In the genomic region with DNA sequence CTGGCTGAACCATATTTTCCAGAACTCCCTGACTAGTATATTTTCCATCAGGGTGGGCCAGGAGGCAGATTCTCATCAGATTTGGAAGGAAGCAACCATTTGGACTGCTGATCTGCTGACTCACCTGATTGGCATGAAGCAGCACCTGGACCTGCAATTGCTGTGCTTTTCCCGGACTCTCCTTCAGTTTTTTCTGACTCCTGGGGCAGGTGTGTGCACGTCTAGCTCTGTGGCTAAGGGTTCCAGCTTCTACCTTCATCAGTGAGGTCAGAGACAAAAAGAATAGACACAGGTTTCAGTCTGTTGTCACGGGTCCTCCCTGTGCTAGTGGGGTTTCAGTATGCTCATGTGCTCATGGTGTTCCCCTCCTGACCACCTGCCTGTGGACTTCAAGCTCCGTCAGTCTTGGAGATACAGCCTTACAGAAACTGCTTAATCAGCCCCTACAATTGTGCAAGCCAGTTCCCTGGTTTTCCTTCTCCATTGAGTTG, we compare ENCODE assay signal across 11 cellular contexts. TPM values are rescaled to one million over a fixed set of nuclear protein-coding genes. Genes with fewer than 3 reads are reported as not detected.
A peak's percentile ranks its signal among the peaks of the same experiment; 100 is the strongest.
DNase-seq lines count a peak whose midpoint lies in the region; ATAC-seq and TF ChIP-seq lines count a peak whose summit lies in the region.
"Had no signal": no experiment of that assay in that cellular context is flagged by ENCODE, and none has a peak within 500 bp of the region (broad histone marks: within the 10 kb centered on the region; RNA-seq: fewer than 3 reads in every experiment).

No MANE protein-coding gene starts in this region.

- ATAC-seq in GM19351 (IDR thresholded peaks at IDR 0.05; ENCODE audit: unreplicated experiment) (peak; percentile 53), HG03280 (IDR thresholded peaks at IDR 0.05; ENCODE audit: unreplicated experiment) (peak; percentile 36), left ventricle myocardium superior (no peak), GM21576 (IDR thresholded peaks at IDR 0.05; ENCODE audit: unreplicated experiment) (no peak)
- ATAC-seq: psoas muscle had no signal

- BruUV-seq in MCF 10A (replicated peaks; lab: Mats Ljungman, UMichigan): no TSS peak

- peak overlapping the region in 13 of 21 experiments; percentile 4 to 81 (median 49) for H3K27ac ChIP-seq in skin epidermis
- H3K27ac ChIP-seq: psoas muscle had no signal

- peaks cover 16% of the 10 kb centered on the region for H3K4me1 Mint-ChIP-seq in MCF 10A (ENCODE audit: insufficient read depth, unreplicated experiment)
- peaks cover 41% of the 10 kb centered on the region for H3K4me1 Mint-ChIP-seq in HFFc6 (ENCODE audit: low read depth)

- H3K27ac Mint-ChIP-seq in MCF 10A (ENCODE audit: low read depth, unreplicated experiment) (peak overlapping the region; percentile 4), HFFc6 (no peak overlapping the region)
- H3K27ac Mint-ChIP-seq: activated CD4-positive, alpha-beta memory T cell treated with anti-CD3 and anti-CD28 coated beads for 36 hours had no signal

- intact Hi-C loops in MCF 10A (cut with micrococcal nuclease) (no loop called here), left ventricle myocardium superior (cut with micrococcal nuclease) (no loop called here)

- H3K4me3 Mint-ChIP-seq in MCF 10A (ENCODE audit: unreplicated experiment) (no peak overlapping the region), HFFc6 (no peak overlapping the region)
- H3K4me3 Mint-ChIP-seq: activated CD4-positive, alpha-beta memory T cell treated with anti-CD3 and anti-CD28 coated beads for 36 hours had no signal

- no peaks in the 10 kb centered on the region for H3K9me3 Mint-ChIP-seq in MCF 10A (ENCODE audit: unreplicated experiment)
- no peaks in the 10 kb centered on the region for H3K9me3 Mint-ChIP-seq in HFFc6
- H3K9me3 Mint-ChIP-seq: activated CD4-positive, alpha-beta memory T cell treated with anti-CD3 and anti-CD28 coated beads for 36 hours had no signal

- peak; percentile 90 for DNase-seq in MCF 10A (ENCODE audit: unreplicated experiment)
- no peak for DNase-seq in left ventricle myocardium superior
- no peak for DNase-seq in HFFc6
- DNase-seq: activated CD4-positive, alpha-beta memory T cell treated with anti-CD3 and anti-CD28 coated beads for 36 hours; NCI-H1417 treated with DMSO at 0.1 percent for 48 hours; psoas muscle; Right ventricle myocardium superior had no signal

- TF ChIP-seq CTCF in MCF 10A (IDR thresholded peaks at IDR 0.05; ENCODE audit: unreplicated experiment): no peak
- no peak for TF ChIP-seq CTCF in HFFc6 (IDR thresholded peaks at IDR 0.05)

- no peak overlapping the region for H3K4me3 ChIP-seq in skin epidermis
- H3K4me3 ChIP-seq: psoas muscle had no signal

- CTCF ChIA-PET in MCF 10A (lab: Yijun Ruan, JAX): interaction anchor here (1.0 kb wide), 1 partner anchor 32 kb away, joined by 3 read pairs; a partner anchor contains a TSS

- H3K36me3 Mint-ChIP-seq in MCF 10A (ENCODE audit: insufficient read depth, unreplicated experiment) (peaks cover 23% of the 10 kb centered on the region), HFFc6 (ENCODE audit: low read depth) (0 out of 2 replicates have a peak, but pooled peaks cover 5% of the 10 kb centered on the region)

- POLR2A ChIA-PET in MCF 10A (lab: Yijun Ruan, JAX): interaction anchor here (0.6 to 1.9 kb wide), 12 partner anchors 12 to 1415 kb away, joined by 3 to 9 read pairs (median 3); a partner anchor contains a TSS

- H3K27me3 Mint-ChIP-seq in MCF 10A (ENCODE audit: insufficient read depth, unreplicated experiment): no peaks in the 10 kb centered on the region
- H3K27me3 Mint-ChIP-seq in HFFc6 (ENCODE audit: insufficient read depth): peaks cover 4% of the 10 kb centered on the region
- H3K27me3 Mint-ChIP-seq: activated CD4-positive, alpha-beta memory T cell treated with anti-CD3 and anti-CD28 coated beads for 36 hours had no signal

RNA-seq across cellular contexts. Expression of a gene that starts 31.5 kb away (rescaled TPM):
- total RNA-seq in MCF 10A (2022) (29.4 and 42.8 TPM in 2 replicates), left ventricle myocardium superior (34.9 TPM)
- 10 to 100 TPM; 28.3 to 33.9 (median 31.4) TPM for total RNA-seq in HFFc6 (2021; fragmentation: NEBNext Ultra II Directional; extraction: Animal tissue kit (Norgen Biotek cat#: 25700))

Comparison
In these comparisons a context has a peak if more than half of its experiments do, and no peak if none do; other contexts are left out.
1. ATAC-seq: peak in GM19351 (single experiment) and HG03280 (single experiment); none in left ventricle myocardium superior (single experiment) and GM21576 (single experiment).